Comparison of ENCODE assay signal across 9 cellular contexts in the genomic region with DNA sequence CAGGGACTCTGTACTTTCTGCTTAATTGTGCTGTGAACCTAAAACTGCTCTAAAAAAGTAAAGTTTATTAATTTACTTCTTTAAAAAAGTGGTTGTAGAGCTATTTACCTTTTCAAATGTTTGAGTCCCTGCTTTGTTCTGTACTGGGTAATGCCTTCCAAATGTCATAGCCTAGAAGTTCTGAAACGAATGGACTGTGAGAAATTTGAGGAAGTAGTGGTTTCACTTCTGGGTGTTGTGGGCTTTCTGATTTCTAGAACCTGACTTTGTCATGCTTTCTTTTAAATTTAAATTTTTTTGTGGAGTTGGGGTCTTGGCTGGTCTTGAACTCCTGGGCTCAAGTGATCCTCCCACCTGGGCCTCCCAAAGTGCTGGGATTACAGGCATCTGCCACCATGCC. TPM values are rescaled to one million over a fixed set of nuclear protein-coding genes. Genes with fewer than 3 reads are reported as not detected.
DNase-seq lines count a peak whose midpoint lies in the region; ATAC-seq, FAIRE-seq and TF ChIP-seq lines count a peak whose summit lies in the region.
"Had no signal": no experiment of that assay in that cellular context is flagged by ENCODE, and none has a peak within 500 bp of the region (broad histone marks: within the 10 kb centered on the region; RNA-seq: fewer than 3 reads in every experiment).

No MANE protein-coding gene starts in this region.

- no peak overlapping the region for H3K4ac ChIP-seq in H9 (ENCODE audit: low read depth, low read length)

- H3K79me1 ChIP-seq in H9 (ENCODE audit: insufficient read depth, low read depth, low read length, poor library complexity, severe bottlenecking), result no peaks in the 10 kb centered on the region

- ATAC-seq in GM21619 (IDR thresholded peaks at IDR 0.05; ENCODE audit: unreplicated experiment) (peak; percentile 71), HG03520 (IDR thresholded peaks at IDR 0.05; ENCODE audit: unreplicated experiment) (peak; percentile 74)
- ATAC-seq in effector memory CD8-positive, alpha-beta T cell (replicated peaks), result no peak

- no peaks in the 10 kb centered on the region for H4K20me1 ChIP-seq in H9 (ENCODE audit: control insufficient read depth, insufficient read depth, insufficient read length)

- H2BK120ac ChIP-seq in H9 (ENCODE audit: low read depth, low read length, poor library complexity, severe bottlenecking), result no peak overlapping the region

- no peak overlapping the region for H3K18ac ChIP-seq in H9 (ENCODE audit: insufficient read length, low read depth, low read length)

- WGBS in H9 (ENCODE audit: extremely low coverage, insufficient read length, low lambda C conversion rate), result no CpG with 5 or more reads among the region's 1 CpG

- DNase-seq in GM18507 (ENCODE audit: extremely low spot score, insufficient read length, low read depth) (no peak), GM19238 (ENCODE audit: insufficient read length, low spot score) (no peak), H9 (no peak)
- DNase-seq in effector memory CD8-positive, alpha-beta T cell, result no peak
- no peak for DNase-seq in activated naive CD4-positive, alpha-beta T cell treated with anti-CD3 and anti-CD28 coated beads, Interleukin-2, amount 10 ng/mL, durations not matched to agents 7 days and 5 days
- DNase-seq in activated CD4-positive, alpha-beta T cell treated with anti-CD3 and anti-CD28 coated beads for 48 hours, result no peak
- DNase-seq: pancreas had no signal

- H2BK12ac ChIP-seq in H9 (ENCODE audit: insufficient read length, low read depth, low read length), result no peak overlapping the region

- H4K8ac ChIP-seq in H9 (replicated peaks; ENCODE audit: insufficient read length, low read depth, low read length), result no peak overlapping the region

- H3K36me3 Mint-ChIP-seq in effector memory CD8-positive, alpha-beta T cell (ENCODE audit: insufficient read depth), result peaks cover 53% of the 10 kb centered on the region
- H3K36me3 Mint-ChIP-seq in activated naive CD4-positive, alpha-beta T cell treated with anti-CD3 and anti-CD28 coated beads, Interleukin-2, amount 10 ng/mL, durations not matched to agents 7 days and 5 days, result peaks cover 78% of the 10 kb centered on the region
- H3K36me3 Mint-ChIP-seq in H9 (ENCODE audit: insufficient read depth in 1 of 3, low read depth in 3 of 3), result peaks cover 24 to 86% (median 79%) of the 10 kb centered on the region in 3 experiments; a peak in 6 of 7 replicates

- H3K4me3 Mint-ChIP-seq in effector memory CD8-positive, alpha-beta T cell, result no peak overlapping the region
- H3K4me3 Mint-ChIP-seq in activated naive CD4-positive, alpha-beta T cell treated with anti-CD3 and anti-CD28 coated beads, Interleukin-2, amount 10 ng/mL, durations not matched to agents 7 days and 5 days, result no peak overlapping the region
- no peak overlapping the region for H3K4me3 Mint-ChIP-seq in H9

- H3K27ac Mint-ChIP-seq in effector memory CD8-positive, alpha-beta T cell, result peak overlapping the region; percentile 64 to 72
- no peak overlapping the region for H3K27ac Mint-ChIP-seq in activated naive CD4-positive, alpha-beta T cell treated with anti-CD3 and anti-CD28 coated beads, Interleukin-2, amount 10 ng/mL, durations not matched to agents 7 days and 5 days
- H3K27ac Mint-ChIP-seq in H9, result no peak overlapping the region

- no peak overlapping the region for H3K56ac ChIP-seq in H9 (ENCODE audit: insufficient read length, low read depth, low read length)

- no peak overlapping the region for H2AFZ ChIP-seq in H9 (ENCODE audit: low read length)

- no peak overlapping the region for H2BK5ac ChIP-seq in H9 (ENCODE audit: insufficient read length, low read length)

- H4K5ac ChIP-seq in H9 (ENCODE audit: insufficient read length, low read depth, low read length), result no peak overlapping the region

- no peak overlapping the region for H3K23ac ChIP-seq in H9 (ENCODE audit: insufficient read length, low read depth, low read length)

- H3K9me3 ChIP-seq in H9 (ENCODE audit: control insufficient read depth, low read depth, low read length), result no peaks in the 10 kb centered on the region
- H3K9me3 ChIP-seq: pancreas had no signal

- FAIRE-seq in GM18507 (lab: Jason Lieb, UNC), result peak; percentile 72
- FAIRE-seq: pancreas had no signal

- no peak overlapping the region for H2AK5ac ChIP-seq in H9 (ENCODE audit: insufficient read length, low read length)

- CTCF ChIA-PET in activated naive CD4-positive, alpha-beta T cell treated with anti-CD3 and anti-CD28 coated beads, Interleukin-2, amount 10 ng/mL, durations not matched to agents 7 days and 5 days (lab: Charles Lee), result no interaction called here

- H3K9ac ChIP-seq in H9 (ENCODE audit: extremely low read depth, insufficient read length, low read length), result no peak overlapping the region

- no peak overlapping the region for H3K27ac ChIP-seq in H9 (ENCODE audit: insufficient read length, low read depth, low read length)
- H3K27ac ChIP-seq: pancreas had no signal

- H3K23me2 ChIP-seq in H9 (ENCODE audit: insufficient read length, low read depth, low read length, poor library complexity, severe bottlenecking), result no peaks in the 10 kb centered on the region

- H3K14ac ChIP-seq in H9 (ENCODE audit: insufficient read depth, low read length), result no peak overlapping the region

- H3K27me3 ChIP-seq in H9 (ENCODE audit: insufficient read depth, low read length), result no peaks in the 10 kb centered on the region
- H3K27me3 ChIP-seq: pancreas had no signal

- H3K27me3 Mint-ChIP-seq in effector memory CD8-positive, alpha-beta T cell, result no peaks in the 10 kb centered on the region
- H3K27me3 Mint-ChIP-seq in activated naive CD4-positive, alpha-beta T cell treated with anti-CD3 and anti-CD28 coated beads, Interleukin-2, amount 10 ng/mL, durations not matched to agents 7 days and 5 days, result no peaks in the 10 kb centered on the region
- H3K27me3 Mint-ChIP-seq in H9 (ENCODE audit: low read depth), result no peaks in the 10 kb centered on the region

- no peak overlapping the region for H3T11ph ChIP-seq in H9 (ENCODE audit: low read length)

- no peaks in the 10 kb centered on the region for H3K9me3 Mint-ChIP-seq in effector memory CD8-positive, alpha-beta T cell
- H3K9me3 Mint-ChIP-seq in activated naive CD4-positive, alpha-beta T cell treated with anti-CD3 and anti-CD28 coated beads, Interleukin-2, amount 10 ng/mL, durations not matched to agents 7 days and 5 days, result no peaks in the 10 kb centered on the region
- no peaks in the 10 kb centered on the region for H3K9me3 Mint-ChIP-seq in H9

- TF ChIP-seq CTCF in H9 (conservative IDR thresholded peaks at IDR 0.05), result no peak

- H3K4me2 ChIP-seq in H9 (ENCODE audit: insufficient read depth, insufficient read length, low read length), result no peak overlapping the region

- H4K91ac ChIP-seq in H9 (ENCODE audit: insufficient read length, low read depth, low read length), result no peak overlapping the region

- no peak overlapping the region for H2BK15ac ChIP-seq in H9 (ENCODE audit: low read depth, low read length)

- peaks cover 18 to 49% of the 10 kb centered on the region in 2 donors for H3K4me1 Mint-ChIP-seq in effector memory CD8-positive, alpha-beta T cell (ENCODE audit: low read depth in 2 of 2)
- H3K4me1 Mint-ChIP-seq in activated naive CD4-positive, alpha-beta T cell treated with anti-CD3 and anti-CD28 coated beads, Interleukin-2, amount 10 ng/mL, durations not matched to agents 7 days and 5 days, result peaks cover 15% of the 10 kb centered on the region
- H3K4me1 Mint-ChIP-seq in H9, result no peaks in the 10 kb centered on the region

- no peaks in the 10 kb centered on the region for H3K79me2 ChIP-seq in H9 (ENCODE audit: insufficient read depth, low read length)

- no peak overlapping the region for H2BK20ac ChIP-seq in H9 (ENCODE audit: low read depth, low read length, poor library complexity, severe bottlenecking)

- no peaks in the 10 kb centered on the region for H3K4me1 ChIP-seq in H9 (ENCODE audit: insufficient read depth, low read length)
- H3K4me1 ChIP-seq: pancreas had no signal

RNA-seq across cellular contexts. Expression of a gene that starts 44.6 kb away (rescaled TPM):
- 172 and 179 TPM in 2 replicates for total RNA-seq in H9 (2021)

Comparison
In these comparisons a context has a peak if more than half of its experiments do, and no peak if none do; other contexts are left out.
1. H3K27ac Mint-ChIP-seq: peak in effector memory CD8-positive, alpha-beta T cell (2 of 2); none in activated naive CD4-positive, alpha-beta T cell treated with anti-CD3 and anti-CD28 coated beads, Interleukin-2, amount 10 ng/mL, durations not matched to agents 7 days and 5 days (single experiment) and H9 (0 of 3).